ENCODE assay signal across 17 cellular contexts in genomic region chr9:98236881-98237487, GRCh38. TPM values are rescaled to one million over a fixed set of nuclear protein-coding genes. Genes with fewer than 3 reads are reported as not detected.
DNase-seq lines count a peak whose midpoint lies in the region; ATAC-seq, FAIRE-seq and TF ChIP-seq lines count a peak whose summit lies in the region.
"Had no signal": no experiment of that assay in that cellular context is flagged by ENCODE, and none has a peak within 500 bp of the region (broad histone marks: within the 10 kb centered on the region; RNA-seq: fewer than 3 reads in every experiment).

No MANE protein-coding gene starts in this region.

- H3K4me2 ChIP-seq in HepG2 (ENCODE audit: low read depth, low read length): no peak overlapping the region
- H3K4me2 ChIP-seq: BLaER1 had no signal

- POLR2A ChIA-PET in Caco-2 (lab: Charles Lee) (interaction anchor here (0.8 kb wide), 1 partner anchor 19 kb away, joined by 3 read pairs; no protein-coding TSS in a partner anchor), HepG2 (lab: Yijun Ruan, JAX) (interaction anchor here (1.3 to 1.6 kb wide), 2 partner anchors 8 to 19 kb away, joined by 5 read pairs; partner anchors contain the start of gene TBC1D2)

- no peaks in the 10 kb centered on the region for H3K27me3 Mint-ChIP-seq in Caco-2 (ENCODE audit: insufficient read depth, unreplicated experiment)

- H3K9me3 ChIP-seq in Caco-2: no peaks in the 10 kb centered on the region
- no peaks in the 10 kb centered on the region for H3K9me3 ChIP-seq in RWPE2 (ENCODE audit: severe bottlenecking)
- no peaks in the 10 kb centered on the region for H3K9me3 ChIP-seq in HepG2 (ENCODE audit: low read length)
- H3K9me3 ChIP-seq in thyroid gland: no peaks in the 10 kb centered on the region
- H3K9me3 ChIP-seq: BLaER1, SJCRH30 had no signal

- H2AFZ ChIP-seq in HepG2 (ENCODE audit: low read length): no peak overlapping the region

- FAIRE-seq in HepG2 (lab: Jason Lieb, UNC): no peak
- FAIRE-seq: GM12891 had no signal

- H3K27ac ChIP-seq in RWPE2 (ENCODE audit: poor library complexity, severe bottlenecking) (peak overlapping the region; percentile 6), HepG2 (ENCODE audit: extremely low read length, insufficient read depth, low read length) (no peak overlapping the region), thyroid gland (no peak overlapping the region)
- H3K27ac ChIP-seq: BLaER1, SJCRH30 had no signal

- in situ Hi-C loops in HepG2 (cut with HindIII; ENCODE audit: extremely low pct_ligation_motif_present, low pct_unique_long_range_greater_than_20kb): no loop called here

- intact Hi-C loops in Caco-2 (cut with micrococcal nuclease; ENCODE audit: unreplicated experiment) (loop anchor here (2.0 kb wide), 1 partner anchor 18 kb away; the partner anchor contains the start of gene TBC1D2), HepG2 (cut with micrococcal nuclease; ENCODE audit: unreplicated experiment) (no loop called here), thyroid gland (cut with DNase I) (no loop called here), Right ventricle myocardium superior (cut with DNase I) (no loop called here)

- peaks cover 33% of the 10 kb centered on the region for H3K4me1 ChIP-seq in Caco-2
- H3K4me1 ChIP-seq in RWPE2 (ENCODE audit: insufficient read depth, poor library complexity, severe bottlenecking): peaks cover 8% of the 10 kb centered on the region
- peaks cover 7% of the 10 kb centered on the region for H3K4me1 ChIP-seq in HepG2 (ENCODE audit: insufficient read depth, low read length)
- peaks cover 0 to 9% of the 10 kb centered on the region in 2 donors for H3K4me1 ChIP-seq in thyroid gland

- peaks cover 8% of the 10 kb centered on the region for H3K36me3 Mint-ChIP-seq in Caco-2 (ENCODE audit: insufficient read depth, unreplicated experiment)

- peak overlapping the region; percentile 72 for H3K27ac Mint-ChIP-seq in Caco-2 (ENCODE audit: unreplicated experiment)

- H3K9me3 Mint-ChIP-seq in Caco-2 (ENCODE audit: unreplicated experiment): no peaks in the 10 kb centered on the region

- H4K20me1 ChIP-seq in HepG2 (ENCODE audit: insufficient read depth, low read length): no peaks in the 10 kb centered on the region
- H4K20me1 ChIP-seq: BLaER1 had no signal

- H3K36me3 ChIP-seq in Caco-2 (ENCODE audit: control insufficient read depth, insufficient read depth, low read length) (peaks cover 1% of the 10 kb centered on the region; the same call in 1 of the 2 replicates), RWPE2 (ENCODE audit: low read depth) (peaks cover 98% of the 10 kb centered on the region), HepG2 (replicated peaks in 1 of 2; ENCODE audit: control insufficient read depth in 1 of 2, insufficient read depth in 2 of 2, low read length in 2 of 2) (peaks cover 0 to 1% of the 10 kb centered on the region in 2 experiments; a peak in 1 of 5 replicates), thyroid gland (peaks cover 6 to 15% of the 10 kb centered on the region in 2 donors)
- H3K36me3 ChIP-seq: BLaER1, SJCRH30 had no signal

- peak overlapping the region; percentile 37 for H3K4me3 Mint-ChIP-seq in Caco-2 (ENCODE audit: unreplicated experiment)

- TF ChIP-seq EP300 in HepG2 (IDR thresholded peaks at IDR 0.05; ENCODE audit: low read depth in 2 of 2, low read length in 2 of 2) (no peak), HepG2 (CRISPR knock-in tag; IDR thresholded peaks at IDR 0.05; ENCODE audit: borderline replicate concordance) (no peak)

- H3K9ac ChIP-seq in HepG2 (ENCODE audit: insufficient read depth, low read depth, low read length): no peak overlapping the region
- H3K9ac ChIP-seq: BLaER1 had no signal

- H3K27me3 ChIP-seq in Caco-2 (replicated peaks; ENCODE audit: control insufficient read depth, insufficient read depth, low read length): no peaks in the 10 kb centered on the region
- no peaks in the 10 kb centered on the region for H3K27me3 ChIP-seq in RWPE2 (ENCODE audit: insufficient read depth, poor library complexity, severe bottlenecking)
- H3K27me3 ChIP-seq in HepG2 (ENCODE audit: control insufficient read depth in 1 of 2, insufficient read depth in 2 of 2, low read length in 2 of 2): no peaks in the 10 kb centered on the region
- no peaks in the 10 kb centered on the region for H3K27me3 ChIP-seq in thyroid gland
- H3K27me3 ChIP-seq: BLaER1, SJCRH30 had no signal

- DNase-seq in Caco-2 (peak; percentile 60 to 83), RWPE2 (ENCODE audit: low spot score) (no peak), HepG2 (ENCODE audit: low spot score) (no peak), thyroid gland (peak; percentile 54 to 60), NOMO-1 treated with DMSO at 0.1 percent for 48 hours (lab: John Stamatoyannopoulos, UW; ENCODE audit: unreplicated experiment) (no peak), Right ventricle myocardium superior (no peak), GM19238 (ENCODE audit: insufficient read length, low spot score) (no peak)
- DNase-seq: GF-D8; Kasumi-1; MM.1S; NCI-H1417 treated with DMSO at 0.1 percent for 48 hours; NCI-H1930; NK-92 treated with Interleukin-12 subunit alpha and Interleukin-12 subunit beta, amount 100 ng/mL, for 24 hours; SJCRH30 had no signal

- H3K4me1 Mint-ChIP-seq in Caco-2 (ENCODE audit: low read depth, unreplicated experiment): peaks cover 8% of the 10 kb centered on the region

- H3K79me2 ChIP-seq in HepG2 (ENCODE audit: insufficient read depth, low read length): no peaks in the 10 kb centered on the region

- H3K4me3 ChIP-seq in Caco-2 (ENCODE audit: low read depth, low read length): no peak overlapping the region
- H3K4me3 ChIP-seq in RWPE2 (ENCODE audit: severe bottlenecking): no peak overlapping the region
- H3K4me3 ChIP-seq in HepG2 (replicated peaks in 1 of 3; ENCODE audit: insufficient read depth in 1 of 3, low read depth in 2 of 3, low read length in 3 of 3): no peak overlapping the region
- no peak overlapping the region for H3K4me3 ChIP-seq in thyroid gland (replicated peaks in 1 of 3)
- H3K4me3 ChIP-seq: BLaER1, SJCRH30 had no signal

- no TSS peak for BruUV-seq in Caco-2 (replicated peaks; lab: Mats Ljungman, UMichigan)
- BruUV-seq in HepG2 (replicated peaks; lab: Mats Ljungman, UMichigan): no TSS peak

- no peak for TF ChIP-seq POLR2A in HepG2 (IDR thresholded peaks at IDR 0.05; ENCODE audit: insufficient read depth in 1 of 2, low read depth in 2 of 2, low read length in 2 of 2)
- TF ChIP-seq POLR2A in thyroid gland (IDR thresholded peaks at IDR 0.05): no peak

- TF ChIP-seq RAD21 in HepG2 (CRISPR knock-in tag; IDR thresholded peaks at IDR 0.05): no peak

- no peak for TF ChIP-seq CTCF in Caco-2 (IDR thresholded peaks at IDR 0.05; ENCODE audit: insufficient read depth in 1 of 2, low read depth in 1 of 2, low read length in 1 of 2, severe bottlenecking in 1 of 2, unreplicated experiment in 1 of 2)
- no peak for TF ChIP-seq CTCF in RWPE2 (IDR thresholded peaks at IDR 0.05; ENCODE audit: poor library complexity, severe bottlenecking)
- no peak for TF ChIP-seq CTCF in HepG2 (CRISPR knock-in tag; IDR thresholded peaks at IDR 0.05)
- TF ChIP-seq CTCF in thyroid gland (IDR thresholded peaks at IDR 0.05): no peak

- WGBS in HepG2 (ENCODE audit: low lambda C conversion rate): 82% methylated on average over 8 of the region's 8 CpGs
- 68 to 71% methylated on average over 8 of the region's 8 CpGs for WGBS in thyroid gland, 2 donors

- ATAC-seq in RWPE2 (ENCODE audit: low read depth) (no peak), HepG2 (no peak), GM19452 (IDR thresholded peaks at IDR 0.05; ENCODE audit: unreplicated experiment) (no peak), Right ventricle myocardium superior (ENCODE audit: poor library complexity) (no peak)

- CTCF ChIA-PET in Caco-2 (lab: Charles Lee): interaction anchor here (0.7 to 1.2 kb wide), 5 partner anchors 14 to 31 kb away, joined by 3 to 13 read pairs (median 6); partner anchors contain the start of gene TBC1D2
- CTCF ChIA-PET in HepG2 (lab: Yijun Ruan, JAX; ENCODE audit: low intra/inter-chr PET ratio, low total read pairs): no interaction called here

RNA-seq across cellular contexts. Expression of gene TBC1D2, which starts 18.5 kb away (rescaled TPM):
- total RNA-seq in Caco-2 (2022) (8.5 and 8.6 TPM in 2 replicates), HepG2 (2016; rRNA removed; fragmentation: Illumina TruSeq; extraction: Trizol) (2.2 and 2.8 TPM in 2 replicates), thyroid gland (10 to 100 TPM; 12.9 to 20.9 (median 18.3) TPM), Right ventricle myocardium superior (2.0 TPM)
- 0.51 and 0.62 TPM in 2 replicates for total RNA-seq in HepG2 (2016; cell fraction: cytosol; rRNA removed; fragmentation: Illumina TruSeq; extraction: Trizol; ENCODE audit: low read depth)
- total RNA-seq in HepG2 (2016; cell fraction: insoluble cytoplasmic fraction; rRNA removed; fragmentation: Illumina TruSeq; extraction: Trizol): 2.1 and 2.6 TPM in 2 replicates
- 1.1 and 1.2 TPM in 2 replicates for total RNA-seq in HepG2 (2016; cell fraction: membrane; rRNA removed; fragmentation: Illumina TruSeq; extraction: Trizol)
- 2.2 and 2.8 TPM in 2 replicates for total RNA-seq in HepG2 (2016; cell fraction: nucleus; rRNA removed; fragmentation: Illumina TruSeq; extraction: Trizol)
- polyA plus RNA-seq in HepG2 (2011; rRNA removed): 2.0 and 2.8 TPM in 2 replicates
- 1.5 and 2.0 TPM in 2 replicates for polyA plus RNA-seq in HepG2 (2011; cell fraction: cytosol; rRNA removed)
- 5.2 and 5.6 TPM in 2 replicates for polyA plus RNA-seq in HepG2 (2011; cell fraction: nucleus; rRNA removed)
- 1.9 and 2.1 TPM in 2 replicates for polyA plus RNA-seq in HepG2 (2012)
- polyA plus RNA-seq in HepG2 (2016; cell fraction: cytosol; fragmentation: Illumina TruSeq; extraction: Trizol; ENCODE audit: low read depth): 0.31 and 0.54 TPM in 2 replicates
- 2.9 and 3.0 TPM in 2 replicates for polyA plus RNA-seq in HepG2 (2016; cell fraction: insoluble cytoplasmic fraction; fragmentation: Illumina TruSeq; extraction: Trizol; ENCODE audit: low read depth)
- 0.96 and 1.1 TPM in 2 replicates for polyA plus RNA-seq in HepG2 (2016; cell fraction: membrane; fragmentation: Illumina TruSeq; extraction: Trizol; ENCODE audit: low read depth)
- polyA plus RNA-seq in HepG2 (2016; cell fraction: nucleus; fragmentation: Illumina TruSeq; extraction: Trizol; ENCODE audit: insufficient read depth, low read depth): 3.1 and 3.8 TPM in 2 replicates
- polyA minus RNA-seq in HepG2 (2011; rRNA and poly(A)+ RNA removed; ENCODE audit: low replicate concordance): 6.2 and 19.2 TPM in 2 replicates
- 1.1 TPM in 2 replicates for polyA minus RNA-seq in HepG2 (2011; cell fraction: cytosol; rRNA and poly(A)+ RNA removed)
- 3.1 and 4.0 TPM in 2 replicates for polyA minus RNA-seq in HepG2 (2011; cell fraction: nucleus; rRNA and poly(A)+ RNA removed)

RNA-seq across cellular contexts. Expression of gene CORO2A, which starts 44.5 kb away (rescaled TPM):
- total RNA-seq in Caco-2 (2022) (18.9 and 20.0 TPM in 2 replicates), HepG2 (2016; rRNA removed; fragmentation: Illumina TruSeq; extraction: Trizol) (14.4 and 19.8 TPM in 2 replicates), thyroid gland (1 to 10 TPM; 1.1 to 3.5 (median 2.1) TPM), Right ventricle myocardium superior (0.30 TPM)
- 3.5 and 3.6 TPM in 2 replicates for total RNA-seq in HepG2 (2016; cell fraction: cytosol; rRNA removed; fragmentation: Illumina TruSeq; extraction: Trizol; ENCODE audit: low read depth)
- 14.0 and 19.0 TPM in 2 replicates for total RNA-seq in HepG2 (2016; cell fraction: insoluble cytoplasmic fraction; rRNA removed; fragmentation: Illumina TruSeq; extraction: Trizol)
- total RNA-seq in HepG2 (2016; cell fraction: membrane; rRNA removed; fragmentation: Illumina TruSeq; extraction: Trizol): 12.4 and 12.5 TPM in 2 replicates
- total RNA-seq in HepG2 (2016; cell fraction: nucleus; rRNA removed; fragmentation: Illumina TruSeq; extraction: Trizol): 8.5 and 10.2 TPM in 2 replicates
- 12.9 and 15.3 TPM in 2 replicates for polyA plus RNA-seq in HepG2 (2011; rRNA removed)
- polyA plus RNA-seq in HepG2 (2011; cell fraction: cytosol; rRNA removed): 12.3 and 15.4 TPM in 2 replicates
- polyA plus RNA-seq in HepG2 (2011; cell fraction: nucleus; rRNA removed): 7.9 and 8.1 TPM in 2 replicates
- 5.9 and 8.4 TPM in 2 replicates for polyA plus RNA-seq in HepG2 (2012)
- 5.6 TPM in 2 replicates for polyA plus RNA-seq in HepG2 (2016; cell fraction: cytosol; fragmentation: Illumina TruSeq; extraction: Trizol; ENCODE audit: low read depth)
- polyA plus RNA-seq in HepG2 (2016; cell fraction: insoluble cytoplasmic fraction; fragmentation: Illumina TruSeq; extraction: Trizol; ENCODE audit: low read depth): 21.2 and 23.2 TPM in 2 replicates
- polyA plus RNA-seq in HepG2 (2016; cell fraction: membrane; fragmentation: Illumina TruSeq; extraction: Trizol; ENCODE audit: low read depth): 9.4 and 10.3 TPM in 2 replicates
- 21.7 and 22.4 TPM in 2 replicates for polyA plus RNA-seq in HepG2 (2016; cell fraction: nucleus; fragmentation: Illumina TruSeq; extraction: Trizol; ENCODE audit: insufficient read depth, low read depth)
- 7.1 and 26.4 TPM in 2 replicates for polyA minus RNA-seq in HepG2 (2011; rRNA and poly(A)+ RNA removed; ENCODE audit: low replicate concordance)
- 9.8 and 10.3 TPM in 2 replicates for polyA minus RNA-seq in HepG2 (2011; cell fraction: cytosol; rRNA and poly(A)+ RNA removed)
- 4.6 and 5.3 TPM in 2 replicates for polyA minus RNA-seq in HepG2 (2011; cell fraction: nucleus; rRNA and poly(A)+ RNA removed)

Comparison
In these comparisons a context has a peak if more than half of its experiments do, and no peak if none do; other contexts are left out.
1. DNase-seq: peak in Caco-2 (2 of 2) and thyroid gland (2 of 2); none in RWPE2 (single experiment), HepG2 (single experiment), NOMO-1 treated with DMSO at 0.1 percent for 48 hours (single experiment), Right ventricle myocardium superior (single experiment) and GM19238 (single experiment).